ENCODE assay signal across 1 cellular context in the genomic region with DNA sequence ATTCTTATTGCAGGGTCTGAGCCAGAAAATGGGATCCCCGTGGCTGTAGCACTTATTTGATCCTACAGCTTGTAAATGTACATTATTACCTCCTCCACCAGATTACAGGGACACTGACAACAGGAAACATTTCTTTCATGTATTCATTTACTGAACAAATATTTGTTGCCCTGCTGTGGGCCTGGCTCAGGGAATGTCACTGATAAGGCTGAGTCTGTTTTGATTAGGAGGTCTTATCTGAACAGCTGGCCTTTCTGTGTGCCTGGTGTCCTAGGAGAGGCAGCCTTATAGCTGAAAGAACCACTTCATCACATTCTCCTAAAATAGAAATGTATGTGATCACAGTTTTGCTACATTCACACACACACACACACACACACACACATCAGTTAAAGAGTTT.
TF ChIP-seq lines count a peak whose summit lies in the region.

No MANE protein-coding gene starts in this region.

TF ChIP-seq in HepG2, 621 proteins besides CTCF, POLR2A, EP300 and RAD21 (continued from another document and continues in another):
- TF ChIP-seq, protein P1, sequence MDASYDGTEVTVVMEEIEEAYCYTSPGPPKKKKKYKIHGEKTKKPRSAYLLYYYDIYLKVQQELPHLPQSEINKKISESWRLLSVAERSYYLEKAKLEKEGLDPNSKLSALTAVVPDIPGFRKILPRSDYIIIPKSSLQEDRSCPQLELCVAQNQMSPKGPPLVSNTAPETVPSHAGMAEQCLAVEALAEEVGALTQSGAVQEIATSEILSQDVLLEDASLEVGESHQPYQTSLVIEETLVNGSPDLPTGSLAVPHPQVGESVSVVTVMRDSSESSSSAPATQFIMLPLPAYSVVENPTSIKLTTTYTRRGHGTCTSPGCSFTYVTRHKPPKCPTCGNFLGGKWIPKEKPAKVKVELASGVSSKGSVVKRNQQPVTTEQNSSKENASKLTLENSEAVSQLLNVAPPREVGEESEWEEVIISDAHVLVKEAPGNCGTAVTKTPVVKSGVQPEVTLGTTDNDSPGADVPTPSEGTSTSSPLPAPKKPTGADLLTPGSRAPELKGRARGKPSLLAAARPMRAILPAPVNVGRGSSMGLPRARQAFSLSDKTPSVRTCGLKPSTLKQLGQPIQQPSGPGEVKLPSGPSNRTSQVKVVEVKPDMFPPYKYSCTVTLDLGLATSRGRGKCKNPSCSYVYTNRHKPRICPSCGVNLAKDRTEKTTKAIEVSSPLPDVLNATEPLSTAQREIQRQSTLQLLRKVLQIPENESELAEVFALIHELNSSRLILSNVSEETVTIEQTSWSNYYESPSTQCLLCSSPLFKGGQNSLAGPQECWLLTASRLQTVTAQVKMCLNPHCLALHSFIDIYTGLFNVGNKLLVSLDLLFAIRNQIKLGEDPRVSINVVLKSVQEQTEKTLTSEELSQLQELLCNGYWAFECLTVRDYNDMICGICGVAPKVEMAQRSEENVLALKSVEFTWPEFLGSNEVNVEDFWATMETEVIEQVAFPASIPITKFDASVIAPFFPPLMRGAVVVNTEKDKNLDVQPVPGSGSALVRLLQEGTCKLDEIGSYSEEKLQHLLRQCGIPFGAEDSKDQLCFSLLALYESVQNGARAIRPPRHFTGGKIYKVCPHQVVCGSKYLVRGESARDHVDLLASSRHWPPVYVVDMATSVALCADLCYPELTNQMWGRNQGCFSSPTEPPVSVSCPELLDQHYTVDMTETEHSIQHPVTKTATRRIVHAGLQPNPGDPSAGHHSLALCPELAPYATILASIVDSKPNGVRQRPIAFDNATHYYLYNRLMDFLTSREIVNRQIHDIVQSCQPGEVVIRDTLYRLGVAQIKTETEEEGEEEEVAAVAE (CRISPR knock-in tag; IDR thresholded peaks at IDR 0.05; ENCODE audit: borderline replicate concordance) = no peak
- TF ChIP-seq, protein P2, sequence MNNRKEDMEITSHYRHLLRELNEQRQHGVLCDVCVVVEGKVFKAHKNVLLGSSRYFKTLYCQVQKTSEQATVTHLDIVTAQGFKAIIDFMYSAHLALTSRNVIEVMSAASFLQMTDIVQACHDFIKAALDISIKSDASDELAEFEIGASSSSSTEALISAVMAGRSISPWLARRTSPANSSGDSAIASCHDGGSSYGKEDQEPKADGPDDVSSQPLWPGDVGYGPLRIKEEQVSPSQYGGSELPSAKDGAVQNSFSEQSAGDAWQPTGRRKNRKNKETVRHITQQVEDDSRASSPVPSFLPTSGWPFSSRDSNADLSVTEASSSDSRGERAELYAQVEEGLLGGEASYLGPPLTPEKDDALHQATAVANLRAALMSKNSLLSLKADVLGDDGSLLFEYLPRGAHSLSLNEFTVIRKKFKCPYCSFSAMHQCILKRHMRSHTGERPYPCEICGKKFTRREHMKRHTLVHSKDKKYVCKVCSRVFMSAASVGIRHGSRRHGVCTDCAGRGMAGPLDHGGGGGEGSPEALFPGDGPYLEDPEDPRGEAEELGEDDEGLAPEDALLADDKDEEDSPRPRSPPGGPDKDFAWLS (CRISPR knock-in tag; IDR thresholded peaks at IDR 0.05; ENCODE audit: borderline replicate concordance) = no peak
- no peak for TF ChIP-seq MZF1 (CRISPR knock-in tag; IDR thresholded peaks at IDR 0.05; ENCODE audit: borderline replicate concordance)
- no peak for TF ChIP-seq ZNF569 (CRISPR knock-in tag; IDR thresholded peaks at IDR 0.05; ENCODE audit: borderline replicate concordance)
- TF ChIP-seq, protein P3, sequence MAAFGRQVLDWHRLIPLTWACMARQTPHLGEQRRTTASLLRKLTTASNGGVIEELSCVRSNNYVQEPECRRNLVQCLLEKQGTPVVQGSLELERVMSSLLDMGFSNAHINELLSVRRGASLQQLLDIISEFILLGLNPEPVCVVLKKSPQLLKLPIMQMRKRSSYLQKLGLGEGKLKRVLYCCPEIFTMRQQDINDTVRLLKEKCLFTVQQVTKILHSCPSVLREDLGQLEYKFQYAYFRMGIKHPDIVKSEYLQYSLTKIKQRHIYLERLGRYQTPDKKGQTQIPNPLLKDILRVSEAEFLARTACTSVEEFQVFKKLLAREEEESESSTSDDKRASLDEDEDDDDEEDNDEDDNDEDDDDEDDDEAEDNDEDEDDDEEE (CRISPR knock-in tag; IDR thresholded peaks at IDR 0.05) = no peak
- no peak for TF ChIP-seq ZNF772 (CRISPR knock-in tag; IDR thresholded peaks at IDR 0.05)
- no peak for TF ChIP-seq RFX5 (IDR thresholded peaks at IDR 0.05; ENCODE audit: low read depth, low read length)
- TF ChIP-seq MIER2 (CRISPR knock-in tag; IDR thresholded peaks at IDR 0.05) = no peak
- no peak for TF ChIP-seq REL (CRISPR knock-in tag; conservative IDR thresholded peaks at IDR 0.05)
- no peak for TF ChIP-seq ARNTL (CRISPR knock-in tag; IDR thresholded peaks at IDR 0.05)
- no peak for TF ChIP-seq PCBP1 (IDR thresholded peaks at IDR 0.05; ENCODE audit: borderline replicate concordance, low read depth, low read length)
- TF ChIP-seq TCF7L2 (IDR thresholded peaks at IDR 0.05; ENCODE audit: low read depth, low read length) = no peak
- TF ChIP-seq SP4 (CRISPR knock-in tag; IDR thresholded peaks at IDR 0.05) = no peak
- TF ChIP-seq, protein P4, sequence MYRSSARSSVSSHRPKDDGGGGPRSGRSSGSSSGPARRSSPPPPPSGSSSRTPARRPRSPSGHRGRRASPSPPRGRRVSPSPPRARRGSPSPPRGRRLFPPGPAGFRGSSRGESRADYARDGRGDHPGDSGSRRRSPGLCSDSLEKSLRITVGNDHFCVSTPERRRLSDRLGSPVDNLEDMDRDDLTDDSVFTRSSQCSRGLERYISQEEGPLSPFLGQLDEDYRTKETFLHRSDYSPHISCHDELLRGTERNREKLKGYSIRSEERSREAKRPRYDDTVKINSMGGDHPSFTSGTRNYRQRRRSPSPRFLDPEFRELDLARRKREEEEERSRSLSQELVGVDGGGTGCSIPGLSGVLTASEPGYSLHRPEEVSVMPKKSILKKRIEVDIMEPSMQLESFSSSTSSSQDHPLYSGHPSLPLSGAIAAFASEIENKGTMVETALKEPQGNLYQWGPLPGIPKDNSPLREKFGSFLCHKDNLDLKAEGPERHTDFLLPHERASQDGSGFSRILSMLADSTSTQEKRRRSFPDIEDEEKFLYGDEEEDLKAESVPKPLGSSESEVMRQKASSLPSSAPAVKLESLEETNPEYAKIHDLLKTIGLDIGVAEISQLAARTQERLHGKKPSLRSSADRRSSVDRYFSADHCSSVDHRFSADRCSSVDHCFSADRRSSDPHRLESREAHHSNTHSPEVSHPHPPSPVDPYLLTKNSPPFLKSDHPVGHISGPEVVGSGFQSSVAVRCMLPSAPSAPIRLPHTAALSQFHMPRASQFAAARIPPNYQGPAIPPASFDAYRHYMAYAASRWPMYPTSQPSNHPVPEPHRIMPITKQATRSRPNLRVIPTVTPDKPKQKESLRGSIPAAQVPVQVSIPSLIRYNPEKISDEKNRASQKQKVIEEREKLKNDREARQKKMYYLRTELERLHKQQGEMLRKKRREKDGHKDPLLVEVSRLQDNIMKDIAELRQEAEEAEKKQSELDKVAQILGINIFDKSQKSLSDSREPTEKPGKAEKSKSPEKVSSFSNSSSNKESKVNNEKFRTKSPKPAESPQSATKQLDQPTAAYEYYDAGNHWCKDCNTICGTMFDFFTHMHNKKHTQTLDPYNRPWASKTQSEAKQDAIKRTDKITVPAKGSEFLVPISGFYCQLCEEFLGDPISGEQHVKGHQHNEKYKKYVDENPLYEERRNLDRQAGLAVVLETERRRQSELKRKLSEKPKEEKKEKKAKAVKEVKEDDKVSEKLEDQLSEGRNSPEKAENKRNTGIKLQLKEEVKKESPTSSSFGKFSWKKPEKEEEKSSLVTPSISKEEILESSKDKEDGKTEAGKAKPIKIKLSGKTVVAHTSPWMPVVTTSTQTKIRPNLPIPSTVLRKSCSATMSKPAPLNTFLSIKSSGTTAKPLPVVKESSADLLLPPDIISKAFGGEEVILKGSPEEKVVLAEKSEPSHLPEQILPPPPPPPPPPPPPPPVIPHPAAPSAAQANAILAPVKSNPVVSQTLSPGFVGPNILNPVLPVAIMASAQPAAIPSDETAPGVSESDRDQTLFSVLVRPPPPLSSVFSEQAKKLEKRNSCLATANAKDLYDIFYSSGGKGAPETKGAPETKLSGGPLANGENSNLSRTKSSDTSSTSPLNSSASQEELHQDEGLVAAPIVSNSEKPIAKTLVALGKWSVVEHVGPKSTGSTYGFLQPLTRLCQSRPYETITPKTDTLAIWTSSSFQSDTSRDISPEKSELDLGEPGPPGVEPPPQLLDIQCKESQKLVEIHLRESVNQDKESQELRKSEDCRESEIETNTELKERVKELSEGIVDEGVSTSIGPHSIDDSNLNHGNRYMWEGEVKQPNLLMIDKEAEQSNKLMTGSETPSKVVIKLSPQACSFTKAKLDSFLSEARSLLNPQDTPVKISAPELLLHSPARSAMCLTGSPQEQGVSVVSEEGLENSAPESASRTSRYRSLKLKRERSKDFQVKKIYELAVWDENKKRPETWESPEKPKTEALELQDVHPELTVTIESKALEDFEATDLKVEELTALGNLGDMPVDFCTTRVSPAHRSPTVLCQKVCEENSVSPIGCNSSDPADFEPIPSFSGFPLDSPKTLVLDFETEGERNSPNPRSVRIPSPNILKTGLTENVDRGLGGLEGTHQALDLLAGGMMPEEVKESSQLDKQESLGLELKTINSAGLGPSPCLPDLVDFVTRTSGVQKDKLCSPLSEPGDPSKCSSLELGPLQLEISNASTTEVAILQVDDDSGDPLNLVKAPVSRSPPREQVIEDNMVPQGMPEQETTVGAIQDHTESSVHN (CRISPR knock-in tag; IDR thresholded peaks at IDR 0.05) = no peak
- TF ChIP-seq SMC3 (IDR thresholded peaks at IDR 0.05; ENCODE audit: low read length) = no peak
- no peak for TF ChIP-seq ZFAT (CRISPR knock-in tag; conservative IDR thresholded peaks at IDR 0.05)
- no peak for TF ChIP-seq NKX3-1 (CRISPR knock-in tag; IDR thresholded peaks at IDR 0.05)
- TF ChIP-seq, protein P5, sequence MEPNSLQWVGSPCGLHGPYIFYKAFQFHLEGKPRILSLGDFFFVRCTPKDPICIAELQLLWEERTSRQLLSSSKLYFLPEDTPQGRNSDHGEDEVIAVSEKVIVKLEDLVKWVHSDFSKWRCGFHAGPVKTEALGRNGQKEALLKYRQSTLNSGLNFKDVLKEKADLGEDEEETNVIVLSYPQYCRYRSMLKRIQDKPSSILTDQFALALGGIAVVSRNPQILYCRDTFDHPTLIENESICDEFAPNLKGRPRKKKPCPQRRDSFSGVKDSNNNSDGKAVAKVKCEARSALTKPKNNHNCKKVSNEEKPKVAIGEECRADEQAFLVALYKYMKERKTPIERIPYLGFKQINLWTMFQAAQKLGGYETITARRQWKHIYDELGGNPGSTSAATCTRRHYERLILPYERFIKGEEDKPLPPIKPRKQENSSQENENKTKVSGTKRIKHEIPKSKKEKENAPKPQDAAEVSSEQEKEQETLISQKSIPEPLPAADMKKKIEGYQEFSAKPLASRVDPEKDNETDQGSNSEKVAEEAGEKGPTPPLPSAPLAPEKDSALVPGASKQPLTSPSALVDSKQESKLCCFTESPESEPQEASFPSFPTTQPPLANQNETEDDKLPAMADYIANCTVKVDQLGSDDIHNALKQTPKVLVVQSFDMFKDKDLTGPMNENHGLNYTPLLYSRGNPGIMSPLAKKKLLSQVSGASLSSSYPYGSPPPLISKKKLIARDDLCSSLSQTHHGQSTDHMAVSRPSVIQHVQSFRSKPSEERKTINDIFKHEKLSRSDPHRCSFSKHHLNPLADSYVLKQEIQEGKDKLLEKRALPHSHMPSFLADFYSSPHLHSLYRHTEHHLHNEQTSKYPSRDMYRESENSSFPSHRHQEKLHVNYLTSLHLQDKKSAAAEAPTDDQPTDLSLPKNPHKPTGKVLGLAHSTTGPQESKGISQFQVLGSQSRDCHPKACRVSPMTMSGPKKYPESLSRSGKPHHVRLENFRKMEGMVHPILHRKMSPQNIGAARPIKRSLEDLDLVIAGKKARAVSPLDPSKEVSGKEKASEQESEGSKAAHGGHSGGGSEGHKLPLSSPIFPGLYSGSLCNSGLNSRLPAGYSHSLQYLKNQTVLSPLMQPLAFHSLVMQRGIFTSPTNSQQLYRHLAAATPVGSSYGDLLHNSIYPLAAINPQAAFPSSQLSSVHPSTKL (CRISPR knock-in tag; IDR thresholded peaks at IDR 0.05) = peak; percentile 93
- no peak for TF ChIP-seq PHF5A (CRISPR knock-in tag; IDR thresholded peaks at IDR 0.05; ENCODE audit: low read depth, unreplicated experiment)
- peak; percentile 36; the same call in 1 of the 2 replicates for TF ChIP-seq ZBTB7B (CRISPR knock-in tag; IDR thresholded peaks at IDR 0.05)
- no peak for TF ChIP-seq KDM3A (CRISPR knock-in tag; IDR thresholded peaks at IDR 0.05; ENCODE audit: low read depth)
- TF ChIP-seq, protein P6, sequence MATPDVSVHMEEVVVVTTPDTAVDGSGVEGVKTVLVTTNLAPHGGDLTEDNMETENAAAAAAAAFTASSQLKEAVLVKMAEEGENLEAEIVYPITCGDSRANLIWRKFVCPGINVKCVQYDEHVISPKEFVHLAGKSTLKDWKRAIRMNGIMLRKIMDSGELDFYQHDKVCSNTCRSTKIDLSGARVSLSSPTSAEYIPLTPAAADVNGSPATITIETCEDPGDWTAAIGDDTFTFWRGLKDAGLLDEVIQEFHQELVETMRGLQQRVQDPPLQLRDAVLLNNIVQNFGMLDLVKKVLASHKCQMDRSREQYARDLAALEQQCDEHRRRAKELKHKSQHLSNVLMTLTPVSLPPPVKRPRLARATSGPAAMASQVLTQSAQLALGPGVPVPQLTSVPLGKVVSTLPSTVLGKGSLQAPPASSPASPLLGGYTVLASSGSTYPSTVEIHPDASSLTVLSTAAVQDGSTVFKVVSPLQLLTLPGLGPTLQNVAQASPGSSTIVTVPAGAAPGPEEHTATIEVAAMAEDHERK (CRISPR knock-in tag; IDR thresholded peaks at IDR 0.05; ENCODE audit: low read depth) = no peak
- TF ChIP-seq HMG20B (CRISPR knock-in tag; conservative IDR thresholded peaks at IDR 0.05) = peak; percentile 90
- TF ChIP-seq, protein P7, sequence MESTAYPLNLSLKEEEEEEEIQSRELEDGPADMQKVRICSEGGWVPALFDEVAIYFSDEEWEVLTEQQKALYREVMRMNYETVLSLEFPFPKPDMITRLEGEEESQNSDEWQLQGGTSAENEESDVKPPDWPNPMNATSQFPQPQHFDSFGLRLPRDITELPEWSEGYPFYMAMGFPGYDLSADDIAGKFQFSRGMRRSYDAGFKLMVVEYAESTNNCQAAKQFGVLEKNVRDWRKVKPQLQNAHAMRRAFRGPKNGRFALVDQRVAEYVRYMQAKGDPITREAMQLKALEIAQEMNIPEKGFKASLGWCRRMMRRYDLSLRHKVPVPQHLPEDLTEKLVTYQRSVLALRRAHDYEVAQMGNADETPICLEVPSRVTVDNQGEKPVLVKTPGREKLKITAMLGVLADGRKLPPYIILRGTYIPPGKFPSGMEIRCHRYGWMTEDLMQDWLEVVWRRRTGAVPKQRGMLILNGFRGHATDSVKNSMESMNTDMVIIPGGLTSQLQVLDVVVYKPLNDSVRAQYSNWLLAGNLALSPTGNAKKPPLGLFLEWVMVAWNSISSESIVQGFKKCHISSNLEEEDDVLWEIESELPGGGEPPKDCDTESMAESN (CRISPR knock-in tag; conservative IDR thresholded peaks at IDR 0.05) = no peak
- TF ChIP-seq ZNF766 (CRISPR knock-in tag; IDR thresholded peaks at IDR 0.05; ENCODE audit: borderline replicate concordance) = no peak
- no peak for TF ChIP-seq ZMAT3 (CRISPR knock-in tag; conservative IDR thresholded peaks at IDR 0.05)
- TF ChIP-seq, protein P8, sequence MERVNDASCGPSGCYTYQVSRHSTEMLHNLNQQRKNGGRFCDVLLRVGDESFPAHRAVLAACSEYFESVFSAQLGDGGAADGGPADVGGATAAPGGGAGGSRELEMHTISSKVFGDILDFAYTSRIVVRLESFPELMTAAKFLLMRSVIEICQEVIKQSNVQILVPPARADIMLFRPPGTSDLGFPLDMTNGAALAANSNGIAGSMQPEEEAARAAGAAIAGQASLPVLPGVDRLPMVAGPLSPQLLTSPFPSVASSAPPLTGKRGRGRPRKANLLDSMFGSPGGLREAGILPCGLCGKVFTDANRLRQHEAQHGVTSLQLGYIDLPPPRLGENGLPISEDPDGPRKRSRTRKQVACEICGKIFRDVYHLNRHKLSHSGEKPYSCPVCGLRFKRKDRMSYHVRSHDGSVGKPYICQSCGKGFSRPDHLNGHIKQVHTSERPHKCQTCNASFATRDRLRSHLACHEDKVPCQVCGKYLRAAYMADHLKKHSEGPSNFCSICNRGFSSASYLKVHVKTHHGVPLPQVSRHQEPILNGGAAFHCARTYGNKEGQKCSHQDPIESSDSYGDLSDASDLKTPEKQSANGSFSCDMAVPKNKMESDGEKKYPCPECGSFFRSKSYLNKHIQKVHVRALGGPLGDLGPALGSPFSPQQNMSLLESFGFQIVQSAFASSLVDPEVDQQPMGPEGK (CRISPR knock-in tag; IDR thresholded peaks at IDR 0.05) = peak; percentile 59
